24 cellular contexts compared by ENCODE assay signal in the genomic region with DNA sequence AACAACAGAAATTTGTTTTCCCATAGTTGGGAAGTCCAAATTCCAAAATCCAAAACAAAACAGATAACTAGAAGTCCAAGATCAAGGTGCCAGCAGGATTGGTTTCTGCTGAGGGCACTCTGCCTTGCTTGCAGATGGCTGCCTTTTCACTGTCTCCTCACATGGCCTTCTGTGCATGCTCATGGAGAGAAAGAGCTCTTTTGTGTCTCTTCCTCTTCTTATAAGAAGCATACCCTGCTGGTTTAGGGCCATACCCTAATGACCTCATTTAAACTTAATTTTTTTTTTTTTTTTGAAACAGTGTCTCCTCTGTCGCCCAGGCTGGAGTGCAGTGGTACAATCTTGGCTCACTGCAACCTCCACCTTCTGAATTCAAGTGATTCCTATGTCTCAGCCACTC.
"Had no signal": no experiment of that assay in that cellular context is flagged by ENCODE, and none has a peak within 500 bp of the region (broad histone marks: within the 10 kb centered on the region; RNA-seq: fewer than 3 reads in every experiment).

No MANE protein-coding gene starts in this region.

- H3K36me3 Mint-ChIP-seq: mesothelial cell of epicardium; naive B cell; natural killer cell; stimulated activated memory B cell treated with anti-CD40 and anti-IgM and Interleukin-4, amounts not matched to agents 10 μg/mL and 1 μg/mL and 100 μg/mL, for 72 hours; type B pancreatic cell had no signal

- H3K4me3 ChIP-seq: left ventricle myocardium inferior, lung, psoas muscle, right lobe of liver, smooth muscle cell, tibial nerve, uterus had no signal

- H3K27me3 ChIP-seq: right lobe of liver, tibial nerve, uterus had no signal

- H3K4me3 Mint-ChIP-seq: mesothelial cell of epicardium; naive B cell; natural killer cell; nephron progenitor cell; stimulated activated memory B cell treated with anti-CD40 and anti-IgM and Interleukin-4, amounts not matched to agents 10 μg/mL and 1 μg/mL and 100 μg/mL, for 72 hours; stimulated activated naive CD8-positive, alpha-beta T cell treated with anti-CD3 and anti-CD28 coated beads, Interleukin-15, amount 100 ng/mL, for 72 hours; type B pancreatic cell had no signal

- H3K27ac ChIP-seq: left ventricle myocardium inferior, parathyroid adenoma, psoas muscle, right lobe of liver, tibial nerve, uterus had no signal

- H3K4me2 ChIP-seq: smooth muscle cell had no signal

- H3K4me1 Mint-ChIP-seq: mesothelial cell of epicardium; naive B cell; natural killer cell; stimulated activated memory B cell treated with anti-CD40 and anti-IgM and Interleukin-4, amounts not matched to agents 10 μg/mL and 1 μg/mL and 100 μg/mL, for 72 hours; stimulated activated naive CD8-positive, alpha-beta T cell treated with anti-CD3 and anti-CD28 coated beads, Interleukin-15, amount 100 ng/mL, for 72 hours had no signal

- H3K27ac Mint-ChIP-seq: mesothelial cell of epicardium; naive B cell; natural killer cell; nephron progenitor cell; stimulated activated memory B cell treated with anti-CD40 and anti-IgM and Interleukin-4, amounts not matched to agents 10 μg/mL and 1 μg/mL and 100 μg/mL, for 72 hours; stimulated activated naive CD8-positive, alpha-beta T cell treated with anti-CD3 and anti-CD28 coated beads, Interleukin-15, amount 100 ng/mL, for 72 hours; type B pancreatic cell had no signal

- H3K27me3 Mint-ChIP-seq: naive B cell; stimulated activated memory B cell treated with anti-CD40 and anti-IgM and Interleukin-4, amounts not matched to agents 10 μg/mL and 1 μg/mL and 100 μg/mL, for 72 hours; stimulated activated naive CD8-positive, alpha-beta T cell treated with anti-CD3 and anti-CD28 coated beads, Interleukin-15, amount 100 ng/mL, for 72 hours; type B pancreatic cell had no signal

- H3K79me2 ChIP-seq: parathyroid adenoma had no signal

- DNase-seq: islet precursor cell; left ventricle myocardium inferior; mesendoderm; naive B cell; natural killer cell; nephron progenitor cell; nucleus accumbens; psoas muscle; right lobe of liver; stimulated activated CD4-positive, alpha-beta T cell treated with anti-CD3 and anti-CD28 coated beads, Interleukin-1b, Interleukin-23, amount 100 ng/mL, for 48 hours; stimulated activated CD4-positive, alpha-beta T cell treated with anti-CD3 and anti-CD28 coated beads, Interleukin-2, amount 100 ng/mL, for 48 hours; stimulated activated CD4-positive, alpha-beta T cell treated with anti-CD3 and anti-CD28 coated beads, Interleukin-4, amount 100 ng/mL, for 4 hours; stimulated activated CD8-positive, alpha-beta memory T cell treated with anti-CD3 and anti-CD28 coated beads, Interleukin-4, amount 100 ng/mL, for 48 hours; stimulated activated naive CD4-positive, alpha-beta T cell treated with Interleukin-2 at 50 U/mL for 16 hours; stimulated activated naive CD8-positive, alpha-beta T cell treated with anti-CD3 and anti-CD28 coated beads, Interleukin-15, amount 100 ng/mL, for 72 hours; substantia nigra; uterus had no signal

- H3K4me1 ChIP-seq: left ventricle myocardium inferior, parathyroid adenoma, psoas muscle, right lobe of liver, tibial nerve, uterus had no signal

- H3K9me3 ChIP-seq: left ventricle myocardium inferior, psoas muscle, right lobe of liver, tibial nerve had no signal

- H3K36me3 ChIP-seq: left ventricle myocardium inferior, right lobe of liver, tibial nerve, uterus had no signal

- H2AFZ ChIP-seq: parathyroid adenoma had no signal

- H3K9me3 Mint-ChIP-seq: nephron progenitor cell, type B pancreatic cell had no signal

- ATAC-seq: natural killer cell; psoas muscle; right lobe of liver; stimulated activated memory B cell treated with anti-CD40 and anti-IgM and Interleukin-4, amounts not matched to agents 10 μg/mL and 1 μg/mL and 100 μg/mL, for 72 hours; stimulated activated naive CD8-positive, alpha-beta T cell treated with anti-CD3 and anti-CD28 coated beads, Interleukin-15, amount 100 ng/mL, for 72 hours had no signal
